ENCODE assay signal across 9 cellular contexts in the genomic region with DNA sequence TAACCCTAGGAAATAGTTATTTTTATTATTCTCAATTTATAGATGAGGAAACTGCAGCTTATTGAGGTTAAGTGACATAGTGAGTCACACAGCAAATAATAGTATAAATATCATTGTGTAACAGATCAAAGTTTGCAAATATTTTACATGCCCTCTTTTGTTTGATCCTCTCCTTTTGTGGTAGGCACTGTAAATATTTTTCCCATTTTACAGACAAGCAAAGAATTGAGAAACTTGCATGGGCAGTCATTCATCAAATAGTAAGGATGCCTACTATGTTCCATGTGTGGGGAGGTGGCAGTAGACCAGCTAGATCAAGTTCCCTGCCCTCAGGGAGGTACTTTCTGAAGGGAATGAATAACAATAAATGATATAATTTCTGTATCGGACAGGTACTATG.
"Had no signal": no experiment of that assay in that cellular context is flagged by ENCODE, and none has a peak within 500 bp of the region (broad histone marks: within the 10 kb centered on the region; RNA-seq: fewer than 3 reads in every experiment).

No MANE protein-coding gene starts in this region.

- DNase-seq: H9, HCEC 1CT, IMR-90, KG1 had no signal

- H3K27ac ChIP-seq: HL-60 had no signal

- H2AFZ ChIP-seq: GM23338 had no signal

- H3K9me3 Mint-ChIP-seq: H9 had no signal

- H3K27ac Mint-ChIP-seq: GM23338, H9 had no signal

- H3K4me3 ChIP-seq: GM23338, K562 had no signal

- FAIRE-seq: H1, H54 had no signal

- ATAC-seq: GM23338, K562 had no signal

- H3K4me3 Mint-ChIP-seq: GM23338, H9 had no signal

- H3K4me2 ChIP-seq: GM23338 had no signal
